8 cellular contexts compared by ENCODE assay signal in genomic region chr10:102120142-102120986, GRCh38. TPM values are rescaled to one million over a fixed set of nuclear protein-coding genes. Genes with fewer than 3 reads are reported as not detected.
DNase-seq lines count a peak whose midpoint lies in the region; ATAC-seq and TF ChIP-seq lines count a peak whose summit lies in the region.

TSS of gene LDB1 (minus strand) at chr10:102120368. CDS start at chr10:102120110, 258 bp downstream.

- H3K9ac ChIP-seq in stomach smooth muscle (ENCODE audit: low read length in 2 of 2): peak within 1 kb of the TSS; percentile 92 to 98

- CTCF ChIA-PET in Calu3 (lab: Charles Lee): no interaction called here

- peaks cover 6% of the 10 kb centered on the region for H3K36me3 Mint-ChIP-seq in Calu3 (ENCODE audit: insufficient read depth, unreplicated experiment)
- H3K36me3 Mint-ChIP-seq in naive thymus-derived CD8-positive, alpha-beta T cell: no peaks in the 10 kb centered on the region

- ATAC-seq in GM21381 (IDR thresholded peaks at IDR 0.05; ENCODE audit: unreplicated experiment) (peak; percentile 67), RWPE2 (ENCODE audit: low read depth) (peak; percentile 62)
- peak; percentile 48 to 50 for ATAC-seq in naive thymus-derived CD8-positive, alpha-beta T cell

- H3K4me3 Mint-ChIP-seq in Calu3 (ENCODE audit: low read depth, unreplicated experiment): peak within 1 kb of the TSS; percentile 69
- peak within 1 kb of the TSS; percentile 89 to 97 (median 94) for H3K4me3 Mint-ChIP-seq in naive thymus-derived CD8-positive, alpha-beta T cell

- H3K36me3 ChIP-seq in RWPE2 (ENCODE audit: low read depth) (no peaks in the 10 kb centered on the region), stomach smooth muscle (ENCODE audit: control insufficient read depth in 2 of 2, insufficient read depth in 2 of 2, low read length in 2 of 2) (no peaks in the 10 kb centered on the region)

- POLR2A ChIA-PET in naive thymus-derived CD8-positive, alpha-beta T cell (lab: Charles Lee): interaction anchor here (0.7 to 2.8 kb wide), 12 partner anchors 9 to 302 kb away, joined by 3 to 32 read pairs (median 4); partner anchors contain the start of genes ARMH3, FBXL15, NOLC1 and OGA

- TF ChIP-seq CTCF in Calu3 (IDR thresholded peaks at IDR 0.05; ENCODE audit: unreplicated experiment): no peak
- peak; percentile 18 for TF ChIP-seq CTCF in RWPE2 (IDR thresholded peaks at IDR 0.05; ENCODE audit: poor library complexity, severe bottlenecking)

- peak; percentile 55 for DNase-seq in Calu3
- DNase-seq in HuH-7 (ENCODE audit: low spot score): peak; percentile 91
- DNase-seq in RWPE2 (ENCODE audit: low spot score): no peak
- DNase-seq in activated effector memory CD4-positive, alpha-beta T cell treated with anti-CD3 and anti-CD28 coated beads, Interleukin-2, amount 50 U/mL, for 16 hours: peak; percentile 88
- DNase-seq in fibroblast of peridontal ligament (ENCODE audit: extremely low read depth): peak; percentile 69
- peak; percentile 53 to 87 (median 73) for DNase-seq in naive thymus-derived CD8-positive, alpha-beta T cell

- H3K9me3 ChIP-seq in RWPE2 (ENCODE audit: severe bottlenecking): no peaks in the 10 kb centered on the region
- H3K9me3 ChIP-seq in stomach smooth muscle (ENCODE audit: control insufficient read depth in 2 of 2, low read length in 2 of 2): no peaks in the 10 kb centered on the region

- peak within 1 kb of the TSS; percentile 77 for H3K4me3 ChIP-seq in RWPE2 (ENCODE audit: severe bottlenecking)
- peak within 1 kb of the TSS; percentile 90 to 95 for H3K4me3 ChIP-seq in stomach smooth muscle (ENCODE audit: low read length in 2 of 2)

- no TSS peak for BruUV-seq in Calu3 (replicated peaks; lab: Mats Ljungman, UMichigan)

- H3K27ac ChIP-seq in RWPE2 (ENCODE audit: poor library complexity, severe bottlenecking): peak within 1 kb of the TSS; percentile 73
- H3K27ac ChIP-seq in stomach smooth muscle (ENCODE audit: low read length): peak within 1 kb of the TSS; percentile 99

- H3K27ac Mint-ChIP-seq in Calu3 (ENCODE audit: unreplicated experiment): no peak within 1 kb of the TSS
- H3K27ac Mint-ChIP-seq in naive thymus-derived CD8-positive, alpha-beta T cell: peak within 1 kb of the TSS; percentile 97 to 99 (median 98)

- H3K9me3 Mint-ChIP-seq in Calu3 (ENCODE audit: low read depth, unreplicated experiment): no peaks in the 10 kb centered on the region
- no peaks in the 10 kb centered on the region for H3K9me3 Mint-ChIP-seq in naive thymus-derived CD8-positive, alpha-beta T cell

- peaks cover 42% of the 10 kb centered on the region for H3K4me1 ChIP-seq in RWPE2 (ENCODE audit: insufficient read depth, poor library complexity, severe bottlenecking)
- peaks cover 57% of the 10 kb centered on the region for H3K4me1 ChIP-seq in stomach smooth muscle (ENCODE audit: control insufficient read depth, insufficient read depth, low read length)

- intact Hi-C loops in Calu3 (cut with micrococcal nuclease; ENCODE audit: unreplicated experiment): no loop called here

- no peaks in the 10 kb centered on the region for H3K27me3 ChIP-seq in RWPE2 (ENCODE audit: insufficient read depth, poor library complexity, severe bottlenecking)
- H3K27me3 ChIP-seq in stomach smooth muscle (ENCODE audit: control insufficient read depth in 1 of 2, insufficient read depth in 2 of 2, low read length in 2 of 2): no peaks in the 10 kb centered on the region

- H3K4me1 Mint-ChIP-seq in Calu3 (ENCODE audit: low read depth, unreplicated experiment): peaks cover 32% of the 10 kb centered on the region
- H3K4me1 Mint-ChIP-seq in naive thymus-derived CD8-positive, alpha-beta T cell: peaks cover 36 to 65% (median 57%) of the 10 kb centered on the region in 4 donors

- H3K27me3 Mint-ChIP-seq in Calu3 (ENCODE audit: unreplicated experiment): no peaks in the 10 kb centered on the region
- H3K27me3 Mint-ChIP-seq in naive thymus-derived CD8-positive, alpha-beta T cell: no peaks in the 10 kb centered on the region

RNA-seq across cellular contexts. Expression of gene LDB1, which starts in this region (rescaled TPM):
- total RNA-seq in Calu3 (2022): 25.8 and 27.5 TPM in 2 replicates
- total RNA-seq in naive thymus-derived CD8-positive, alpha-beta T cell: 100 to 1,000 TPM; 149 to 156 TPM
- polyA plus RNA-seq in naive thymus-derived CD8-positive, alpha-beta T cell: 10 to 100 TPM; 29.2 to 45.1 (median 40.7) TPM
